ENCODE assay signal across 20 cellular contexts in genomic region chr2:38155-38554, GRCh38. TPM values are rescaled to one million over a fixed set of nuclear protein-coding genes. Genes with fewer than 3 reads are reported as not detected.
DNase-seq lines count a peak whose midpoint lies in the region; TF ChIP-seq lines count a peak whose summit lies in the region.
"Had no signal": no experiment of that assay in that cellular context is flagged by ENCODE, and none has a peak within 500 bp of the region (broad histone marks: within the 10 kb centered on the region; RNA-seq: fewer than 3 reads in every experiment).

No MANE protein-coding gene starts in this region.

- no peaks in the 10 kb centered on the region for H3K79me1 ChIP-seq in mesendoderm (ENCODE audit: low read length)

- H3K18ac ChIP-seq in mesendoderm (ENCODE audit: low read length), result no peak overlapping the region

- H3K4me2 ChIP-seq in mesendoderm (ENCODE audit: low read length), result no peak overlapping the region

- H2BK120ac ChIP-seq in mesendoderm (ENCODE audit: low read depth, low read length), result no peak overlapping the region

- no peak overlapping the region for H3K9ac ChIP-seq in mesendoderm (ENCODE audit: low read length)

- H3K23ac ChIP-seq in mesendoderm (ENCODE audit: low read length), result no peak overlapping the region

- CTCF ChIA-PET in MCF 10A (lab: Yijun Ruan, JAX), result interaction anchor here (1.0 to 1.5 kb wide), 3 partner anchors 19 to 33 kb away, joined by 3 to 9 read pairs (median 5); no protein-coding TSS in a partner anchor

- no peak for TF ChIP-seq CTCF in MCF 10A (IDR thresholded peaks at IDR 0.05; ENCODE audit: unreplicated experiment)

- H4K5ac ChIP-seq in mesendoderm (ENCODE audit: low read length), result no peak overlapping the region

- peak overlapping the region; percentile 80 for H3K27ac Mint-ChIP-seq in MCF 10A (ENCODE audit: low read depth, unreplicated experiment)
- H3K27ac Mint-ChIP-seq: activated CD4-positive, alpha-beta T cell treated with anti-CD3 and anti-CD28 coated beads, Interleukin-2, amount 10 ng/mL, durations not matched to agents 7 days and 5 days; activated naive CD4-positive, alpha-beta T cell treated with anti-CD3 and anti-CD28 coated beads for 36 hours; CD4-positive, alpha-beta T cell; memory B cell; type B pancreatic cell had no signal

- no peak overlapping the region for H4K8ac ChIP-seq in mesendoderm (ENCODE audit: low read depth, low read length)

- H3K4me1 Mint-ChIP-seq in MCF 10A (ENCODE audit: insufficient read depth, unreplicated experiment), result peaks cover 27% of the 10 kb centered on the region
- H3K4me1 Mint-ChIP-seq: memory B cell had no signal

- H3K27me3 Mint-ChIP-seq in MCF 10A (ENCODE audit: insufficient read depth, unreplicated experiment), result no peaks in the 10 kb centered on the region
- H3K27me3 Mint-ChIP-seq: memory B cell had no signal

- no peaks in the 10 kb centered on the region for H3K4me1 ChIP-seq in mesendoderm (ENCODE audit: control insufficient read depth, low read depth, low read length)

- BruUV-seq in MCF 10A (replicated peaks; lab: Mats Ljungman, UMichigan), result no TSS peak

- no peak overlapping the region for H2AK5ac ChIP-seq in mesendoderm (ENCODE audit: low read length)

- no peaks in the 10 kb centered on the region for H3K79me2 ChIP-seq in mesendoderm (ENCODE audit: control insufficient read depth, insufficient read depth, low read length)

- H3K36me3 Mint-ChIP-seq in MCF 10A (ENCODE audit: insufficient read depth, unreplicated experiment), result peaks cover 24% of the 10 kb centered on the region
- H3K36me3 Mint-ChIP-seq: memory B cell, type B pancreatic cell had no signal

- no peak overlapping the region for H3K4me3 ChIP-seq in mesendoderm (ENCODE audit: low read length)

- no peak overlapping the region for H3K4ac ChIP-seq in mesendoderm (ENCODE audit: low read depth, low read length)

- peak; percentile 29 for DNase-seq in COLO829 (ENCODE audit: low spot score)
- peak; percentile 69 for DNase-seq in M059J (ENCODE audit: low read depth)
- peak; percentile 90 for DNase-seq in MCF 10A (ENCODE audit: unreplicated experiment)
- DNase-seq in mesendoderm, result peak; percentile 23
- DNase-seq in NCI-H2107 (lab: John Stamatoyannopoulos, UW), result no peak
- no peak for DNase-seq in NCI-H187 (lab: John Stamatoyannopoulos, UW)
- no peak for DNase-seq in NCI-H2196 (lab: John Stamatoyannopoulos, UW; ENCODE audit: unreplicated experiment)
- no peak for DNase-seq in DMS53 treated with DMSO at 0.1 percent for 48 hours (lab: John Stamatoyannopoulos, UW; ENCODE audit: unreplicated experiment)
- DNase-seq: activated CD4-positive, alpha-beta T cell treated with anti-CD3 and anti-CD28 coated beads, Interleukin-2, amount 10 ng/mL, durations not matched to agents 7 days and 5 days; activated naive CD4-positive, alpha-beta T cell treated with anti-CD3 and anti-CD28 coated beads for 36 hours; CD4-positive, alpha-beta T cell; cortex of kidney; MV-4-11; NCI-H2081; NCI-H774; stimulated activated naive CD8-positive, alpha-beta T cell treated with anti-CD3 and anti-CD28 coated beads, Interleukin-15, Interleukin-2, amounts not matched to agents 100 U/mL and 50 U/mL, for 24 hours had no signal

- H2BK5ac ChIP-seq in mesendoderm (ENCODE audit: low read length), result no peak overlapping the region

- POLR2A ChIA-PET in MCF 10A (lab: Yijun Ruan, JAX), result interaction anchor here (1.2 to 5.9 kb wide), 5 partner anchors 6 to 139 kb away, joined by 3 to 89 read pairs (median 4); partner anchors contain the start of gene FAM110C

- no peaks in the 10 kb centered on the region for H3K36me3 ChIP-seq in mesendoderm (ENCODE audit: control insufficient read depth, insufficient read depth, low read length)

- H3K27me3 ChIP-seq in mesendoderm (ENCODE audit: insufficient read depth, low read length, poor library complexity), result no peaks in the 10 kb centered on the region

- no peak overlapping the region for H3K27ac ChIP-seq in mesendoderm (ENCODE audit: low read depth, low read length)

- intact Hi-C loops in MCF 10A (cut with micrococcal nuclease), result no loop called here

- H2BK15ac ChIP-seq in mesendoderm (replicated peaks; ENCODE audit: low read depth), result no peak overlapping the region

- H3K4me3 Mint-ChIP-seq in MCF 10A (ENCODE audit: unreplicated experiment), result peak overlapping the region; percentile 38
- H3K4me3 Mint-ChIP-seq: activated CD4-positive, alpha-beta T cell treated with anti-CD3 and anti-CD28 coated beads, Interleukin-2, amount 10 ng/mL, durations not matched to agents 7 days and 5 days; activated naive CD4-positive, alpha-beta T cell treated with anti-CD3 and anti-CD28 coated beads for 36 hours; CD4-positive, alpha-beta T cell; memory B cell; type B pancreatic cell had no signal

- no peak overlapping the region for H3K56ac ChIP-seq in mesendoderm (ENCODE audit: low read length)

- WGBS in mesendoderm (ENCODE audit: extremely low coverage, insufficient coverage, low lambda C conversion rate), result no CpG with 5 or more reads among the region's 6 CpGs

- H3K9me3 Mint-ChIP-seq in MCF 10A (ENCODE audit: unreplicated experiment), result no peaks in the 10 kb centered on the region
- H3K9me3 Mint-ChIP-seq: activated naive CD4-positive, alpha-beta T cell treated with anti-CD3 and anti-CD28 coated beads for 36 hours; CD4-positive, alpha-beta T cell; memory B cell; type B pancreatic cell had no signal

RNA-seq across cellular contexts. Expression of gene FAM110C, which starts 8.2 kb away (rescaled TPM):
- total RNA-seq in M059J (2014; rRNA removed; shearing (Covaris generic)), result 0.15 TPM in 1 of 2 replicates, not detected in the other
- total RNA-seq in MCF 10A (2022), result 8.3 and 10.3 TPM in 2 replicates
- polyA plus RNA-seq in mesendoderm (2013, experiment 1 of 2), result 2.6 TPM
- polyA plus RNA-seq in mesendoderm (2013, experiment 2 of 2), result 3.1 TPM
- total RNA-seq: endothelial cell of umbilical vein, glomerular endothelial cell had no signal
- polyA plus RNA-seq: endothelial cell of umbilical vein had no signal

Comparison
In these comparisons a context has a peak if more than half of its experiments do, and no peak if none do; other contexts are left out.
1. DNase-seq: peak in COLO829 (single experiment), M059J (single experiment), MCF 10A (single experiment) and mesendoderm (single experiment); none in NCI-H2107 (single experiment), NCI-H187 (0 of 2), NCI-H2196 (single experiment) and DMS53 treated with DMSO at 0.1 percent for 48 hours (single experiment).